Comparison of ENCODE assay signal across 19 cellular contexts in genomic region chr10:123548779-123549178, GRCh38.
DNase-seq lines count a peak whose midpoint lies in the region; ATAC-seq, FAIRE-seq and TF ChIP-seq lines count a peak whose summit lies in the region.
"Had no signal": no experiment of that assay in that cellular context is flagged by ENCODE, and none has a peak within 500 bp of the region (broad histone marks: within the 10 kb centered on the region; RNA-seq: fewer than 3 reads in every experiment).

No MANE protein-coding gene starts in this region.

- peaks cover 66 to 92% (median 79%) of the 10 kb centered on the region in 11 experiments for H3K9me3 ChIP-seq in BLaER1 treated with 17β-estradiol and CSF1 and Interleukin-3, amounts not matched to agents 10 nM and 100 nM (replicated peaks in 1 of 11)
- H3K9me3 ChIP-seq in Karpas-422 (ENCODE audit: low read length) (0 out of 2 replicates have a peak, but pooled peaks cover 4% of the 10 kb centered on the region), GM12878 (replicated peaks; ENCODE audit: control insufficient read depth, insufficient read depth, low read length) (peaks cover 16% of the 10 kb centered on the region), T-helper 17 cell (ENCODE audit: control insufficient read depth, low read length, poor library complexity, severe bottlenecking) (peaks cover 4% of the 10 kb centered on the region), OCI-LY7 (ENCODE audit: low read length) (peaks cover 22% of the 10 kb centered on the region)
- H3K9me3 ChIP-seq: BE2C, HAP-1, SJSA1 had no signal

- TF ChIP-seq CTCF in GM12878 (IDR thresholded peaks at IDR 0.05 in 2 of 3, conservative IDR thresholded peaks at IDR 0.05 in 1 of 3; ENCODE audit: control insufficient read depth in 2 of 3, extremely low read depth in 1 of 3, insufficient read depth in 1 of 3, low read depth in 3 of 3, low read length in 3 of 3): no peak
- no peak for TF ChIP-seq CTCF in OCI-LY7 (conservative IDR thresholded peaks at IDR 0.05; ENCODE audit: low read length)

- peak overlapping the region in 7 of 10 experiments; percentile 22 to 44 (median 28); a peak in 9 of 20 replicates for H3K4me3 ChIP-seq in BLaER1 treated with 17β-estradiol and CSF1 and Interleukin-3, amounts not matched to agents 10 nM and 100 nM
- H3K4me3 ChIP-seq in Karpas-422 (ENCODE audit: low read length) (no peak overlapping the region), GM12878 (no peak overlapping the region), OCI-LY7 (ENCODE audit: low read depth, low read length, poor library complexity, severe bottlenecking) (no peak overlapping the region)
- H3K4me3 ChIP-seq: HAP-1, SJSA1 had no signal

- BruUV-seq in GM12878 (replicated peaks; lab: Mats Ljungman, UMichigan): no TSS peak
- BruUV-seq in OCI-LY7 (replicated peaks; lab: Mats Ljungman, UMichigan): no TSS peak

- H3K79me2 ChIP-seq in Karpas-422 (ENCODE audit: low read length): no peaks in the 10 kb centered on the region
- no peaks in the 10 kb centered on the region for H3K79me2 ChIP-seq in GM12878 (ENCODE audit: control insufficient read depth, insufficient read depth, low read length)
- no peaks in the 10 kb centered on the region for H3K79me2 ChIP-seq in OCI-LY7 (ENCODE audit: insufficient read depth, low read depth, low read length)

- no peak for TF ChIP-seq RAD21 in GM12878 (IDR thresholded peaks at IDR 0.05; ENCODE audit: insufficient read depth, low read depth, low read length)

- 100% methylated on average over 1 of the region's 2 CpGs for WGBS in GM12878 (ENCODE audit: insufficient coverage, insufficient replicate concordance, low lambda C conversion rate, missing lambda C conversion rate)

- H2AFZ ChIP-seq in Karpas-422 (ENCODE audit: low read length) (no peak overlapping the region), GM12878 (ENCODE audit: control insufficient read depth, low read depth, low read length) (no peak overlapping the region), OCI-LY7 (ENCODE audit: low read length) (no peak overlapping the region)

- peaks cover 31% of the 10 kb centered on the region for H3K27me3 Mint-ChIP-seq in T-helper 17 cell
- H3K27me3 Mint-ChIP-seq: IgD-negative memory B cell had no signal

- FAIRE-seq in GM12878 (lab: Jason Lieb, UNC): no peak

- RAD21 ChIA-PET in GM12878 (lab: Charles Lee; ENCODE audit: unreplicated experiment): no interaction called here

- H3K27ac ChIP-seq in BLaER1 treated with 17β-estradiol and CSF1 and Interleukin-3, amounts not matched to agents 10 nM and 100 nM: peak overlapping the region in 9 of 11 experiments; percentile 7 to 67 (median 49); a peak in 13 of 22 replicates
- H3K27ac ChIP-seq in Karpas-422 (ENCODE audit: low read length): no peak overlapping the region
- no peak overlapping the region for H3K27ac ChIP-seq in GM12878 (ENCODE audit: control insufficient read depth, insufficient read depth)
- H3K27ac ChIP-seq in OCI-LY7 (ENCODE audit: low read depth, low read length, poor library complexity, severe bottlenecking): no peak overlapping the region
- H3K27ac ChIP-seq: SJSA1 had no signal

- no peaks in the 10 kb centered on the region for H3K9me2 ChIP-seq in Karpas-422 (replicated peaks; ENCODE audit: insufficient read depth, low read length)
- H3K9me2 ChIP-seq in OCI-LY7 (ENCODE audit: insufficient read depth, low read length): no peaks in the 10 kb centered on the region

- peak overlapping the region in 8 of 11 experiments; percentile 10 to 58 (median 45); a peak in 13 of 22 replicates for H3K4me2 ChIP-seq in BLaER1 treated with 17β-estradiol and CSF1 and Interleukin-3, amounts not matched to agents 10 nM and 100 nM
- H3K4me2 ChIP-seq in Karpas-422 (ENCODE audit: low read depth, low read length, poor library complexity, severe bottlenecking) (no peak overlapping the region), GM12878 (ENCODE audit: control insufficient read depth, insufficient read depth) (no peak overlapping the region), OCI-LY7 (ENCODE audit: low read length) (no peak overlapping the region)

- peaks cover 2% of the 10 kb centered on the region for H3K36me3 Mint-ChIP-seq in T-helper 17 cell (ENCODE audit: low read depth)
- H3K36me3 Mint-ChIP-seq: CD8-positive, alpha-beta T cell had no signal

- intact Hi-C loops in GM12878 (cut with micrococcal nuclease; ENCODE audit: unreplicated experiment) (no loop called here), OCI-LY7 (cut with micrococcal nuclease; ENCODE audit: unreplicated experiment) (no loop called here)

- CTCF ChIA-PET in GM12878 (lab: Yijun Ruan, JAX): no interaction called here
- CTCF ChIA-PET in OCI-LY7 (lab: Charles Lee; ENCODE audit: unreplicated experiment): no interaction called here

- no peak overlapping the region for H3K27ac Mint-ChIP-seq in T-helper 17 cell
- H3K27ac Mint-ChIP-seq: CD8-positive, alpha-beta T cell; IgD-negative memory B cell had no signal

- POLR2A ChIA-PET in GM12878 (lab: Charles Lee): no interaction called here
- POLR2A ChIA-PET in OCI-LY7 (lab: Charles Lee): interaction anchor here (0.5 to 1.0 kb wide), 2 partner anchors 11 to 854 kb away, joined by 3 to 5 read pairs; no protein-coding TSS in a partner anchor

- H3K4me1 ChIP-seq in BLaER1 treated with 17β-estradiol and CSF1 and Interleukin-3, amounts not matched to agents 10 nM and 100 nM: peaks cover 0 to 82% (median 66%) of the 10 kb centered on the region in 10 experiments; a peak in 16 of 20 replicates
- peaks cover 2% of the 10 kb centered on the region; the same call in 1 of the 2 replicates for H3K4me1 ChIP-seq in Karpas-422 (ENCODE audit: low read length)
- peaks cover 38% of the 10 kb centered on the region for H3K4me1 ChIP-seq in GM12878 (ENCODE audit: control insufficient read depth, insufficient read depth, low read length)
- no peaks in the 10 kb centered on the region for H3K4me1 ChIP-seq in OCI-LY7 (ENCODE audit: insufficient read depth, low read length, poor library complexity, severe bottlenecking)
- H3K4me1 ChIP-seq: BE2C, HAP-1, SJSA1 had no signal

- H3K27me3 ChIP-seq in BLaER1 treated with 17β-estradiol and CSF1 and Interleukin-3, amounts not matched to agents 10 nM and 100 nM: no peaks in the 10 kb centered on the region
- H3K27me3 ChIP-seq in Karpas-422 (ENCODE audit: low read length) (no peaks in the 10 kb centered on the region), GM12878 (replicated peaks in 1 of 2; ENCODE audit: control insufficient read depth in 2 of 2, insufficient read depth in 2 of 2, low read length in 1 of 2) (no peaks in the 10 kb centered on the region)
- H3K27me3 ChIP-seq: SJSA1 had no signal

- SMC1A ChIA-PET in GM12878 (lab: Charles Lee; ENCODE audit: uncharacterized antibody, unreplicated experiment): interaction anchor here (1.2 kb wide), 1 partner anchor 247 kb away, joined by 3 read pairs; no protein-coding TSS in a partner anchor

- no peak for TF ChIP-seq POLR2A in GM12878 (IDR thresholded peaks at IDR 0.05; ENCODE audit: low read depth, low read length)

- no peak overlapping the region for H3K4me3 Mint-ChIP-seq in T-helper 17 cell
- H3K4me3 Mint-ChIP-seq: CD8-positive, alpha-beta T cell; IgD-negative memory B cell had no signal

- H3K36me3 ChIP-seq in BLaER1 treated with 17β-estradiol and CSF1 and Interleukin-3, amounts not matched to agents 10 nM and 100 nM: peaks cover 0 to 57% (median 16%) of the 10 kb centered on the region in 11 experiments; a peak in 12 of 22 replicates
- H3K36me3 ChIP-seq in Karpas-422 (ENCODE audit: insufficient read depth, low read length) (no peaks in the 10 kb centered on the region), GM12878 (ENCODE audit: control insufficient read depth in 2 of 2, insufficient read depth in 2 of 2, low read length in 1 of 2) (no peaks in the 10 kb centered on the region; a peak in 1 of 4 replicates), OCI-LY7 (ENCODE audit: insufficient read depth, low read length) (no peaks in the 10 kb centered on the region)
- H3K36me3 ChIP-seq: BE2C, HAP-1, SJSA1 had no signal

- ATAC-seq in GM12878 (no peak), T-helper 17 cell (no peak)
- ATAC-seq: CD8-positive, alpha-beta T cell had no signal

- DNase-seq in Karpas-422: peak; percentile 51
- no peak for DNase-seq in GM12878 (ENCODE audit: low read depth, low spot score)
- DNase-seq in islet precursor cell: peak; percentile 29
- no peak for DNase-seq in SHP77 (lab: John Stamatoyannopoulos, UW)
- DNase-seq in T-helper 17 cell: no peak
- DNase-seq in OCI-LY7 (ENCODE audit: low spot score): no peak
- no peak for DNase-seq in central memory CD4-positive, alpha-beta T cell
- DNase-seq: BE2C, DMS53, EL, NCI-H1105 treated with DMSO at 0.1 percent for 48 hours, NCI-H1694, NCI-H2081 treated with DMSO at 0.1 percent for 48 hours, NCI-H82 had no signal

- no peaks in the 10 kb centered on the region for H3K4me1 Mint-ChIP-seq in T-helper 17 cell
- H3K4me1 Mint-ChIP-seq: IgD-negative memory B cell had no signal

- no peaks in the 10 kb centered on the region for H4K20me1 ChIP-seq in BLaER1 treated with 17β-estradiol and CSF1 and Interleukin-3, amounts not matched to agents 10 nM and 100 nM
- no peaks in the 10 kb centered on the region for H4K20me1 ChIP-seq in Karpas-422 (ENCODE audit: insufficient read depth, low read depth, low read length)
- H4K20me1 ChIP-seq in GM12878 (ENCODE audit: control insufficient read depth, insufficient read depth): no peaks in the 10 kb centered on the region
- no peaks in the 10 kb centered on the region for H4K20me1 ChIP-seq in OCI-LY7 (ENCODE audit: insufficient read depth, low read length)

- no peak overlapping the region for H3K9ac ChIP-seq in BLaER1 treated with 17β-estradiol and CSF1 and Interleukin-3, amounts not matched to agents 10 nM and 100 nM
- no peak overlapping the region for H3K9ac ChIP-seq in Karpas-422 (ENCODE audit: low read length)
- no peak overlapping the region for H3K9ac ChIP-seq in GM12878 (ENCODE audit: control insufficient read depth, insufficient read depth, low read length)

- in situ Hi-C loops in GM12878 (cut with MboI): no loop called here

- no peak for TF ChIP-seq EP300 in GM12878 (IDR thresholded peaks at IDR 0.05; ENCODE audit: borderline replicate concordance in 1 of 2, control insufficient read depth in 1 of 2, low read depth in 2 of 2, low read length in 2 of 2)

TF ChIP-seq in GM12878, 131 proteins besides CTCF, POLR2A, EP300 and RAD21 (continues in another document):
- TF ChIP-seq FOXM1 (IDR thresholded peaks at IDR 0.05; ENCODE audit: low read depth, low read length) (no peak), HDAC6 (IDR thresholded peaks at IDR 0.05; ENCODE audit: unreplicated experiment) (no peak), NFXL1 (IDR thresholded peaks at IDR 0.05; ENCODE audit: borderline replicate concordance) (no peak), DPF2 (IDR thresholded peaks at IDR 0.05) (no peak), RELA (IDR thresholded peaks at IDR 0.05; ENCODE audit: borderline replicate concordance, partially characterized antibody) (no peak)

Comparison
In these comparisons a context has a peak if more than half of its experiments do, and no peak if none do; other contexts are left out.
1. H3K27ac ChIP-seq: peak in BLaER1 treated with 17β-estradiol and CSF1 and Interleukin-3, amounts not matched to agents 10 nM and 100 nM (9 of 11); none in Karpas-422 (single experiment), GM12878 (single experiment) and OCI-LY7 (single experiment).
2. H3K4me2 ChIP-seq: peak in BLaER1 treated with 17β-estradiol and CSF1 and Interleukin-3, amounts not matched to agents 10 nM and 100 nM (8 of 11); none in Karpas-422 (single experiment), GM12878 (single experiment) and OCI-LY7 (single experiment).
3. H3K4me3 ChIP-seq: peak in BLaER1 treated with 17β-estradiol and CSF1 and Interleukin-3, amounts not matched to agents 10 nM and 100 nM (7 of 10); none in Karpas-422 (single experiment), GM12878 (single experiment) and OCI-LY7 (single experiment).
4. DNase-seq: peak in Karpas-422 (single experiment) and islet precursor cell (single experiment); none in GM12878 (single experiment), SHP77 (0 of 2), T-helper 17 cell (0 of 3), OCI-LY7 (single experiment) and central memory CD4-positive, alpha-beta T cell (single experiment).